25 cellular contexts compared by ENCODE assay signal in genomic region chr9:112145886-112146285, GRCh38. TPM values are rescaled to one million over a fixed set of nuclear protein-coding genes. Genes with fewer than 3 reads are reported as not detected.
A peak's percentile ranks its signal among the peaks of the same experiment; 100 is the strongest.
DNase-seq lines count a peak whose midpoint lies in the region; ATAC-seq, FAIRE-seq and TF ChIP-seq lines count a peak whose summit lies in the region.
"Had no signal": no experiment of that assay in that cellular context is flagged by ENCODE, and none has a peak within 500 bp of the region (broad histone marks: within the 10 kb centered on the region; RNA-seq: fewer than 3 reads in every experiment).

No MANE protein-coding gene starts in this region.

- H3K4me1 Mint-ChIP-seq in stimulated activated effector memory CD8-positive, alpha-beta T cell treated with anti-CD3 and anti-CD28 coated beads, Interleukin-12 subunit alpha, Interleukin-12 subunit beta, amount 100 ng/mL, for 72 hours = peaks cover 7% of the 10 kb centered on the region
- peaks cover 5% of the 10 kb centered on the region for H3K4me1 Mint-ChIP-seq in activated naive CD4-positive, alpha-beta T cell treated with anti-CD3 and anti-CD28 coated beads for 36 hours (ENCODE audit: low read depth)
- peaks cover 0 to 2% (median 0%) of the 10 kb centered on the region in 4 donors for H3K4me1 Mint-ChIP-seq in CD4-positive, alpha-beta memory T cell

- CTCF ChIA-PET in HCT116 (lab: Charles Lee) = no interaction called here
- CTCF ChIA-PET in activated naive CD4-positive, alpha-beta T cell treated with anti-CD3 and anti-CD28 coated beads for 36 hours (lab: Charles Lee) = interaction anchor here (0.5 to 1.4 kb wide), 4 partner anchors 10 to 137 kb away, joined by 3 to 4 read pairs (median 3); no protein-coding TSS in a partner anchor
- CTCF ChIA-PET in CD4-positive, alpha-beta memory T cell (lab: Charles Lee; ENCODE audit: partially characterized antibody) = interaction anchor here (1.0 to 1.3 kb wide), 2 partner anchors 13 to 36 kb away, joined by 3 read pairs; no protein-coding TSS in a partner anchor

- H4K20me1 ChIP-seq in HCT116 (ENCODE audit: insufficient read depth) (no peaks in the 10 kb centered on the region), hepatocyte (ENCODE audit: insufficient read depth, poor library complexity, severe bottlenecking) (no peaks in the 10 kb centered on the region)

- H3K79me2 ChIP-seq in HCT116 (ENCODE audit: insufficient read depth, low read length) (no peaks in the 10 kb centered on the region), hepatocyte (no peaks in the 10 kb centered on the region)

- intact Hi-C loops in HCT116 (cut with micrococcal nuclease) = no loop called here
- intact Hi-C loops in activated naive CD4-positive, alpha-beta T cell treated with anti-CD3 and anti-CD28 coated beads for 36 hours (cut with micrococcal nuclease) = no loop called here
- intact Hi-C loops in CD4-positive, alpha-beta memory T cell (cut with micrococcal nuclease) = no loop called here

- H3K9me3 Mint-ChIP-seq in stimulated activated effector memory CD8-positive, alpha-beta T cell treated with anti-CD3 and anti-CD28 coated beads, Interleukin-12 subunit alpha, Interleukin-12 subunit beta, amount 100 ng/mL, for 72 hours = no peaks in the 10 kb centered on the region
- no peaks in the 10 kb centered on the region for H3K9me3 Mint-ChIP-seq in activated naive CD4-positive, alpha-beta T cell treated with anti-CD3 and anti-CD28 coated beads for 36 hours
- no peaks in the 10 kb centered on the region for H3K9me3 Mint-ChIP-seq in CD4-positive, alpha-beta memory T cell
- H3K9me3 Mint-ChIP-seq: activated naive CD8-positive, alpha-beta T cell treated with anti-CD3 and anti-CD28 coated beads, Interleukin-2, amount 10 ng/mL, durations not matched to agents 7 days and 5 days; natural killer cell had no signal

- 74% methylated on average over 1 of the region's 1 CpG for WGBS in hepatocyte (ENCODE audit: low lambda C conversion rate, missing lambda C conversion rate)

- H3K9me2 ChIP-seq in HCT116 (ENCODE audit: insufficient read depth) (no peaks in the 10 kb centered on the region), hepatocyte (replicated peaks; ENCODE audit: insufficient read depth) (no peaks in the 10 kb centered on the region)

- H3K9me3 ChIP-seq in HCT116 (ENCODE audit: control insufficient read depth in 1 of 2, insufficient read depth in 1 of 2, low read depth in 1 of 2, low read length in 2 of 2) (no peaks in the 10 kb centered on the region), hepatocyte (ENCODE audit: low read depth) (no peaks in the 10 kb centered on the region)
- H3K9me3 ChIP-seq in CD4-positive, alpha-beta memory T cell (ENCODE audit: control insufficient read depth in 1 of 2, low read length in 2 of 2) = no peaks in the 10 kb centered on the region
- H3K9me3 ChIP-seq: BE2C, esophagus muscularis mucosa had no signal

- FAIRE-seq in RCC 7860 (lab: Jason Lieb, UNC) = peak; percentile 72
- FAIRE-seq: islet of Langerhans had no signal

- TF ChIP-seq RAD21 in HCT116 (IDR thresholded peaks at IDR 0.05; ENCODE audit: low read depth) = no peak

- H3K27me3 Mint-ChIP-seq in activated naive CD4-positive, alpha-beta T cell treated with anti-CD3 and anti-CD28 coated beads for 36 hours (ENCODE audit: low read depth) = no peaks in the 10 kb centered on the region
- no peaks in the 10 kb centered on the region for H3K27me3 Mint-ChIP-seq in CD4-positive, alpha-beta memory T cell
- H3K27me3 Mint-ChIP-seq: activated naive CD8-positive, alpha-beta T cell treated with anti-CD3 and anti-CD28 coated beads, Interleukin-2, amount 10 ng/mL, durations not matched to agents 7 days and 5 days had no signal

- no peak for ATAC-seq in HCT116
- ATAC-seq in stimulated activated effector memory CD8-positive, alpha-beta T cell treated with anti-CD3 and anti-CD28 coated beads, Interleukin-12 subunit alpha, Interleukin-12 subunit beta, amount 100 ng/mL, for 72 hours = no peak
- ATAC-seq: activated CD8-positive, alpha-beta T cell treated with anti-CD3 and anti-CD28 coated beads, Interleukin-2, amount 10 ng/mL, durations not matched to agents 7 days and 5 days; natural killer cell had no signal

- H3K4me3 ChIP-seq in HCT116 (replicated peaks in 1 of 2; ENCODE audit: low read depth in 1 of 2, low read length in 2 of 2) = no peak overlapping the region
- no peak overlapping the region for H3K4me3 ChIP-seq in hepatocyte
- H3K4me3 ChIP-seq in CD4-positive, alpha-beta memory T cell (ENCODE audit: low read length in 2 of 2) = no peak overlapping the region
- H3K4me3 ChIP-seq: dorsolateral prefrontal cortex, esophagus muscularis mucosa, skin epidermis had no signal

- H3K27ac ChIP-seq in HCT116 (ENCODE audit: low read depth, low read length) (no peak overlapping the region), hepatocyte (peak overlapping the region; percentile 82)
- no peak overlapping the region for H3K27ac ChIP-seq in CD4-positive, alpha-beta memory T cell (ENCODE audit: low read depth, low read length)
- H3K27ac ChIP-seq: dorsolateral prefrontal cortex, esophagus muscularis mucosa, VCaP had no signal

- no peak overlapping the region for H3K4me3 Mint-ChIP-seq in stimulated activated effector memory CD8-positive, alpha-beta T cell treated with anti-CD3 and anti-CD28 coated beads, Interleukin-12 subunit alpha, Interleukin-12 subunit beta, amount 100 ng/mL, for 72 hours
- H3K4me3 Mint-ChIP-seq in activated naive CD4-positive, alpha-beta T cell treated with anti-CD3 and anti-CD28 coated beads for 36 hours = no peak overlapping the region
- no peak overlapping the region for H3K4me3 Mint-ChIP-seq in CD4-positive, alpha-beta memory T cell
- H3K4me3 Mint-ChIP-seq: activated CD8-positive, alpha-beta T cell treated with anti-CD3 and anti-CD28 coated beads, Interleukin-2, amount 10 ng/mL, durations not matched to agents 7 days and 5 days; activated naive CD8-positive, alpha-beta T cell treated with anti-CD3 and anti-CD28 coated beads, Interleukin-2, amount 10 ng/mL, durations not matched to agents 7 days and 5 days; natural killer cell had no signal

- POLR2A ChIA-PET in HCT116 (lab: Charles Lee) = no interaction called here
- POLR2A ChIA-PET in CD4-positive, alpha-beta memory T cell (lab: Charles Lee; ENCODE audit: partially characterized antibody) = interaction anchor here (1.4 kb wide), 1 partner anchor 35 kb away, joined by 3 read pairs; no protein-coding TSS in a partner anchor

- BruUV-seq in HCT116 (replicated peaks; lab: Mats Ljungman, UMichigan) = no TSS peak

- peak overlapping the region; percentile 29 for H3K4me2 ChIP-seq in HCT116 (ENCODE audit: low read length)
- H3K4me2 ChIP-seq in hepatocyte = no peak overlapping the region

- DNase-seq in HCT116 (ENCODE audit: low read depth, low spot score) (no peak), RCC 7860 (ENCODE audit: low spot score) (peak; percentile 93), hepatocyte (ENCODE audit: low spot score) (peak; percentile 46), SW480 (ENCODE audit: low spot score) (no peak)
- no peak for DNase-seq in stimulated activated effector memory CD8-positive, alpha-beta T cell treated with anti-CD3 and anti-CD28 coated beads, Interleukin-12 subunit alpha, Interleukin-12 subunit beta, amount 100 ng/mL, for 72 hours (ENCODE audit: low spot score in 2 of 2)
- DNase-seq in activated naive CD4-positive, alpha-beta T cell treated with anti-CD3 and anti-CD28 coated beads for 36 hours = no peak
- DNase-seq in CD4-positive, alpha-beta memory T cell = no peak
- DNase-seq: activated CD8-positive, alpha-beta T cell treated with anti-CD3 and anti-CD28 coated beads, Interleukin-2, amount 10 ng/mL, durations not matched to agents 7 days and 5 days; activated naive CD8-positive, alpha-beta T cell treated with anti-CD3 and anti-CD28 coated beads, Interleukin-2, amount 10 ng/mL, durations not matched to agents 7 days and 5 days; activated T-cell treated with anti-CD3 and anti-CD28 coated beads, Interleukin-2, amount 50 U/mL, for 48 hours; BE2C; DMS 273 treated with DMSO at 0.1 percent for 48 hours; dorsolateral prefrontal cortex; glutamatergic neuron; MM.1S; natural killer cell; NCI-H2029; NCI-H510A; posterior cingulate gyrus; SIG-M5; stimulated activated CD4-positive, alpha-beta T cell treated with anti-CD3 and anti-CD28 coated beads, Interleukin-2, amount 100 ng/mL, for 48 hours had no signal

- H2AFZ ChIP-seq in HCT116 (ENCODE audit: low read depth, low read length, poor library complexity, severe bottlenecking) (no peak overlapping the region), hepatocyte (no peak overlapping the region)

- H3K27ac Mint-ChIP-seq in stimulated activated effector memory CD8-positive, alpha-beta T cell treated with anti-CD3 and anti-CD28 coated beads, Interleukin-12 subunit alpha, Interleukin-12 subunit beta, amount 100 ng/mL, for 72 hours = peak overlapping the region; percentile 46
- H3K27ac Mint-ChIP-seq in activated naive CD4-positive, alpha-beta T cell treated with anti-CD3 and anti-CD28 coated beads for 36 hours = no peak overlapping the region
- H3K27ac Mint-ChIP-seq in CD4-positive, alpha-beta memory T cell = peak overlapping the region in 1 of 7 donors; percentile 7
- H3K27ac Mint-ChIP-seq: activated CD8-positive, alpha-beta T cell treated with anti-CD3 and anti-CD28 coated beads, Interleukin-2, amount 10 ng/mL, durations not matched to agents 7 days and 5 days; activated naive CD8-positive, alpha-beta T cell treated with anti-CD3 and anti-CD28 coated beads, Interleukin-2, amount 10 ng/mL, durations not matched to agents 7 days and 5 days had no signal

- RAD21 ChIA-PET in HCT116 (lab: Charles Lee; ENCODE audit: low non-redundant PET in 1 of 2, low total read pairs in 2 of 2, uncharacterized antibody in 2 of 2, unreplicated experiment in 2 of 2) = no interaction called here

- H3K4me1 ChIP-seq in HCT116 (ENCODE audit: control insufficient read depth in 1 of 2, insufficient read depth in 2 of 2, low read length in 2 of 2) (peaks cover 0 to 30% of the 10 kb centered on the region in 2 experiments; a peak in 2 of 4 replicates), hepatocyte (ENCODE audit: insufficient read depth) (peaks cover 8% of the 10 kb centered on the region)
- no peaks in the 10 kb centered on the region for H3K4me1 ChIP-seq in CD4-positive, alpha-beta memory T cell (ENCODE audit: insufficient read depth, low read length)
- H3K4me1 ChIP-seq: BE2C, esophagus muscularis mucosa had no signal

- no peak for TF ChIP-seq POLR2A in HCT116 (IDR thresholded peaks at IDR 0.05; ENCODE audit: borderline replicate concordance, extremely low read depth, insufficient read depth, insufficient read length)

- H3K36me3 ChIP-seq in HCT116 (ENCODE audit: control insufficient read depth in 1 of 2, insufficient read depth in 2 of 2, low read length in 2 of 2) = no peaks in the 10 kb centered on the region
- no peaks in the 10 kb centered on the region for H3K36me3 ChIP-seq in hepatocyte (replicated peaks; ENCODE audit: insufficient read depth, low read depth)
- no peaks in the 10 kb centered on the region for H3K36me3 ChIP-seq in CD4-positive, alpha-beta memory T cell (ENCODE audit: insufficient read depth, low read length)
- H3K36me3 ChIP-seq: BE2C had no signal

- H3K27me3 ChIP-seq in HCT116 (ENCODE audit: insufficient read depth, low read length) (no peaks in the 10 kb centered on the region), hepatocyte (no peaks in the 10 kb centered on the region)
- H3K27me3 ChIP-seq in CD4-positive, alpha-beta memory T cell (ENCODE audit: insufficient read depth, low read length) = no peaks in the 10 kb centered on the region
- H3K27me3 ChIP-seq: BE2C, dorsolateral prefrontal cortex, esophagus muscularis mucosa had no signal

- TF ChIP-seq CTCF in HCT116 (IDR thresholded peaks at IDR 0.05 in 2 of 3, conservative IDR thresholded peaks at IDR 0.05 in 1 of 3; ENCODE audit: borderline replicate concordance in 1 of 3, insufficient read depth in 1 of 3, low read depth in 2 of 3, low read length in 2 of 3) = no peak
- TF ChIP-seq CTCF in hepatocyte (IDR thresholded peaks at IDR 0.05; ENCODE audit: poor library complexity) = no peak

- no peak overlapping the region for H3K9ac ChIP-seq in HCT116 (ENCODE audit: low read length)

- peaks cover 36% of the 10 kb centered on the region for H3K36me3 Mint-ChIP-seq in stimulated activated effector memory CD8-positive, alpha-beta T cell treated with anti-CD3 and anti-CD28 coated beads, Interleukin-12 subunit alpha, Interleukin-12 subunit beta, amount 100 ng/mL, for 72 hours
- no peaks in the 10 kb centered on the region for H3K36me3 Mint-ChIP-seq in activated naive CD4-positive, alpha-beta T cell treated with anti-CD3 and anti-CD28 coated beads for 36 hours (ENCODE audit: low read depth)
- H3K36me3 Mint-ChIP-seq in CD4-positive, alpha-beta memory T cell = peaks cover 32% of the 10 kb centered on the region in 2 donors
- H3K36me3 Mint-ChIP-seq: natural killer cell had no signal

RNA-seq across cellular contexts. Expression of gene SUSD1, which starts 29.2 kb away (rescaled TPM):
- 7.9 TPM for total RNA-seq in HCT116 (2021; ENCODE audit: unreplicated experiment)
- polyA plus RNA-seq in HCT116 (2012) = 4.1 and 5.5 TPM in 2 replicates
- total RNA-seq in hepatocyte = 30.5 and 41.4 TPM in 2 replicates
- polyA plus RNA-seq in hepatocyte = 18.5 and 25.0 TPM in 2 replicates
- 1 to 10 TPM; 1.6 to 2.7 TPM for total RNA-seq in activated naive CD4-positive, alpha-beta T cell treated with anti-CD3 and anti-CD28 coated beads for 36 hours
- 1 to 10 TPM; 3.6 to 4.2 TPM for total RNA-seq in CD4-positive, alpha-beta memory T cell
- 1 to 10 TPM; 7.3 to 8.4 TPM for polyA plus RNA-seq in CD4-positive, alpha-beta memory T cell

Comparison
In these comparisons a context has a peak if more than half of its experiments do, and no peak if none do; other contexts are left out.
1. DNase-seq: peak in RCC 7860 (single experiment) and hepatocyte (single experiment); none in HCT116 (single experiment), stimulated activated effector memory CD8-positive, alpha-beta T cell treated with anti-CD3 and anti-CD28 coated beads, Interleukin-12 subunit alpha, Interleukin-12 subunit beta, amount 100 ng/mL, for 72 hours (0 of 2), activated naive CD4-positive, alpha-beta T cell treated with anti-CD3 and anti-CD28 coated beads for 36 hours (single experiment), CD4-positive, alpha-beta memory T cell (0 of 5) and SW480 (single experiment).